14 cellular contexts compared by ENCODE assay signal in the genomic region with DNA sequence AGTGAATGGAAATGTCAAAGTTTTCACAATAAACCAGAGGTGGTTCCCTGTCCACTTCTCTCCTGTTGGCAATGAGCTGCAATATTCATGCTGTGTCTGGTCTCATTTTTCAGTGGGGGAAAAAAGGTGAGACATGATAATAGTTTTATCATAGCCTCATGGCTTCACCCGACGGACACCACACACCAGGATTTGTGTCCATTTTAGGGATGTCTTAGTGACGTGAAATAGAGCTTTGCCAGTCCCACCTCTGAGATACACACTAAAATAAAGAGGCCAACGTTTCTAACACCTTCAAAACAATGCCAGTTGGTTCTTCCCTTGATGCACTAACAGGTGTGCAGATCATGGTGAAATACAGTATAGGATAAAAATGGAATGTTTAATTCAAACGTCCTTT.
"Had no signal": no experiment of that assay in that cellular context is flagged by ENCODE, and none has a peak within 500 bp of the region (broad histone marks: within the 10 kb centered on the region; RNA-seq: fewer than 3 reads in every experiment).

No MANE protein-coding gene starts in this region.

- DNase-seq: activated T-cell treated with anti-CD3 and anti-CD28 coated beads, Interleukin-2, amount 50 U/mL, for 72 hours; amniotic stem cell; brain microvascular endothelial cell; foreskin keratinocyte; sigmoid colon; stimulated activated CD4-positive, alpha-beta T cell treated with anti-CD3 and anti-CD28 coated beads, Interleukin-12 subunit alpha, Interleukin-12 subunit beta, amount 100 ng/mL, for 4 hours; stimulated activated CD4-positive, alpha-beta T cell treated with anti-CD3 and anti-CD28 coated beads, Interleukin-2, amount 100 ng/mL, for 48 hours; stimulated activated naive CD8-positive, alpha-beta T cell treated with anti-CD3 and anti-CD28 coated beads, Interleukin-15, Interleukin-2, amounts not matched to agents 100 U/mL and 50 U/mL, for 24 hours; testis; uterus had no signal

- H3K4me1 Mint-ChIP-seq: memory B cell had no signal

- H3K36me3 ChIP-seq: brain microvascular endothelial cell, ovary, sigmoid colon, uterus had no signal

- H3K36me3 Mint-ChIP-seq: memory B cell had no signal

- H3K4me3 ChIP-seq: ovary, sigmoid colon, testis, uterus had no signal

- H3K27ac Mint-ChIP-seq: activated T-cell treated with anti-CD3 and anti-CD28 coated beads, Interleukin-2, amount 50 U/mL, for 72 hours; memory B cell had no signal

- ATAC-seq: activated CD4-positive, CD25-positive, alpha-beta regulatory T cell treated with anti-CD3 and anti-CD28 coated beads, Interleukin-2, amount 50 U/mL, for 24 hours; activated T-cell treated with anti-CD3 and anti-CD28 coated beads, Interleukin-2, amount 50 U/mL, for 72 hours; foreskin keratinocyte; left lobe of liver; stimulated activated naive CD8-positive, alpha-beta T cell treated with anti-CD3 and anti-CD28 coated beads, Interleukin-15, Interleukin-2, amounts not matched to agents 100 U/mL and 50 U/mL, for 24 hours had no signal

- H3K27me3 ChIP-seq: brain microvascular endothelial cell, foreskin keratinocyte, ovary, sigmoid colon, testis, uterus had no signal

- H3K27ac ChIP-seq: brain microvascular endothelial cell had no signal

- H3K4me3 Mint-ChIP-seq: memory B cell had no signal

- H3K4me1 ChIP-seq: sigmoid colon, uterus had no signal

- H3K9me3 ChIP-seq: ovary, testis had no signal
